ENCODE assay signal across 26 cellular contexts in genomic region chr4:8322794-8323704, GRCh38. TPM values are rescaled to one million over a fixed set of nuclear protein-coding genes. Genes with fewer than 3 reads are reported as not detected.
DNase-seq lines count a peak whose midpoint lies in the region; ATAC-seq and TF ChIP-seq lines count a peak whose summit lies in the region.
"Had no signal": no experiment of that assay in that cellular context is flagged by ENCODE, and none has a peak within 500 bp of the region (broad histone marks: within the 10 kb centered on the region; RNA-seq: fewer than 3 reads in every experiment).

No MANE protein-coding gene starts in this region.

- H3K9me3 ChIP-seq in right atrium auricular region: peaks cover 0 to 24% of the 10 kb centered on the region in 2 donors
- peaks cover 0 to 26% (median 6%) of the 10 kb centered on the region in 11 donors for H3K9me3 ChIP-seq in heart right ventricle
- H3K9me3 ChIP-seq: mucosa of descending colon, ovary had no signal

- H3K36me3 ChIP-seq in right atrium auricular region (no peaks in the 10 kb centered on the region), heart right ventricle (no peaks in the 10 kb centered on the region)
- H3K36me3 ChIP-seq: BLaER1 treated with 17β-estradiol and CSF1 and Interleukin-3, amounts not matched to agents 10 nM and 100 nM; ovary; uterus had no signal

- no peak for TF ChIP-seq CTCF in right atrium auricular region (IDR thresholded peaks at IDR 0.05)
- TF ChIP-seq CTCF in heart right ventricle (IDR thresholded peaks at IDR 0.05): no peak

- WGBS in heart right ventricle, 2 donors: 86% methylated on average over 9 of the region's 9 CpGs

- H3K4me1 ChIP-seq in right atrium auricular region (peaks cover 0 to 20% of the 10 kb centered on the region in 2 donors), heart right ventricle (peaks cover 0 to 31% (median 17%) of the 10 kb centered on the region in 9 donors)
- H3K4me1 ChIP-seq: uterus had no signal

- intact Hi-C loops in heart right ventricle (cut with DNase I): loop anchor here in 2 of 10 donors (10.0 kb wide), 2 partner anchors 72 to 82 kb away; no protein-coding TSS in a partner anchor
- intact Hi-C loops in posterior vena cava (cut with DNase I): loop anchor here in 1 of 2 donors (10.0 kb wide), 1 partner anchor 72 kb away; no protein-coding TSS in a partner anchor

- H3K27me3 ChIP-seq in right atrium auricular region: no peaks in the 10 kb centered on the region
- no peaks in the 10 kb centered on the region for H3K27me3 ChIP-seq in heart right ventricle
- H3K27me3 ChIP-seq: BLaER1 treated with 17β-estradiol and CSF1 and Interleukin-3, amounts not matched to agents 10 nM and 100 nM; ovary; uterus had no signal

- ATAC-seq in heart right ventricle (no peak), GM21786 (IDR thresholded peaks at IDR 0.05; ENCODE audit: unreplicated experiment) (no peak)
- ATAC-seq: esophagus mucosa; HepG2; mucosa of descending colon; stimulated activated naive CD8-positive, alpha-beta T cell treated with anti-CD3 and anti-CD28 coated beads, Interleukin-15, amount 100 ng/mL, for 72 hours had no signal

- peak; percentile 42 for DNase-seq in right atrium auricular region (ENCODE audit: low spot score)
- no peak for DNase-seq in heart right ventricle
- DNase-seq in left kidney (ENCODE audit: low read depth, low spot score): peak; percentile 67
- peak; percentile 46 for DNase-seq in posterior vena cava (ENCODE audit: low spot score)
- no peak for DNase-seq in NCI-H69 (lab: John Stamatoyannopoulos, UW)
- no peak for DNase-seq in activated CD4-positive, alpha-beta T cell treated with anti-CD3 and anti-CD28 coated beads, Interleukin-2, amount 50 U/mL, for 4 hours
- DNase-seq: activated CD4-positive, alpha-beta T cell treated with anti-CD3 and anti-CD28 coated beads, Interleukin-2, amount 50 U/mL, for 1 hour; activated CD4-positive, CD25-positive, alpha-beta regulatory T cell; central memory CD4-positive, alpha-beta T cell; glutamatergic neuron; HCEC 1CT; mucosa of descending colon; NCI-H2029; NCI-H510A treated with DMSO at 0.1 percent for 48 hours; retina; stimulated activated CD4-positive, alpha-beta T cell treated with anti-CD3 and anti-CD28 coated beads, Interleukin-1b, Interleukin-23, amount 100 ng/mL, for 48 hours; stimulated activated naive CD8-positive, alpha-beta T cell treated with anti-CD3 and anti-CD28 coated beads, Interleukin-15, amount 100 ng/mL, for 72 hours; uterus had no signal

- H3K4me3 ChIP-seq in right atrium auricular region (no peak overlapping the region), heart right ventricle (no peak overlapping the region)
- H3K4me3 ChIP-seq: BLaER1 treated with 17β-estradiol and CSF1 and Interleukin-3, amounts not matched to agents 10 nM and 100 nM; mucosa of descending colon; ovary; SK-N-MC; smooth muscle cell; uterus had no signal

- H3K27ac ChIP-seq in right atrium auricular region (no peak overlapping the region), heart right ventricle (no peak overlapping the region)
- H3K27ac ChIP-seq: BLaER1 treated with 17β-estradiol and CSF1 and Interleukin-3, amounts not matched to agents 10 nM and 100 nM; ovary; SK-N-MC; uterus had no signal

RNA-seq across cellular contexts. Expression of gene HTRA3, which starts 53.5 kb away (rescaled TPM):
- 100 to 1,000 TPM in 1 of 2 donors, 10 to 100 TPM in 1; 33.8 to 124 TPM for total RNA-seq in right atrium auricular region
- 10 to 100 TPM; 20.2 to 82.5 (median 54.2) TPM for total RNA-seq in heart right ventricle
- polyA plus RNA-seq in heart right ventricle: 10 to 100 TPM; 51.8 to 56.7 TPM
- total RNA-seq in posterior vena cava: 100 to 1,000 TPM in 1 of 2 donors, 10 to 100 TPM in 1; 14.9 to 104 TPM
- total RNA-seq: HepG2; T-helper 1 cell treated with Interleukin-12 subunit alpha and Interleukin-12 subunit beta and Interleukin-4 antibody, amounts not matched to agents 30 ng/mL and 1 ng/mL, for 36 hours had no signal

Comparison
In these comparisons a context has a peak if more than half of its experiments do, and no peak if none do; other contexts are left out.
1. DNase-seq: peak in right atrium auricular region (single experiment), left kidney (single experiment) and posterior vena cava (single experiment); none in heart right ventricle (0 of 2), NCI-H69 (single experiment) and activated CD4-positive, alpha-beta T cell treated with anti-CD3 and anti-CD28 coated beads, Interleukin-2, amount 50 U/mL, for 4 hours (0 of 2).